ENCODE assay signal across 11 cellular contexts in the genomic region with DNA sequence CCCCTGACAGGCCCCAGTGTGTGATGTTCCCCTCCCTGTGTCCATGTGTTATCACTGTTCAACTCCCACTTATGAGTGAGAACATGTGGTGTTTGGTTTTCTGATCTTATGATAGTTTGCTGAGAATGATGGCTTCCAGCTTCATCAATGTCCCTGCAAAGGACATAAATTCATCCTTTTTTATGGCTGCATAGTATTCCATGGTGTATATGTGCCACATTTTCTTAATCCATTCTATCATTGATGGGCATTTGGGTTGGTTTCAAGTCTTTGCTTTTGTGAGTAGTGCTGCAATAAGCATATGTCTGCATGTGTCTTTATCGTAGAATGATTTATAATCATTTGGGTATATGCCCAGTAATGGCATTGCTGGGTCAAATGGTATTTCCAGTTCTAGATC. TPM values are rescaled to one million over a fixed set of nuclear protein-coding genes. Genes with fewer than 3 reads are reported as not detected.
DNase-seq lines count a peak whose midpoint lies in the region; ATAC-seq, FAIRE-seq and TF ChIP-seq lines count a peak whose summit lies in the region.
"Not testable (repeated sequence)": the region's sequence is repeated elsewhere in the genome, so short reads cannot be mapped to it uniquely, and the experiment has no call there.
"Had no signal": no experiment of that assay in that cellular context is flagged by ENCODE, and none has a peak within 500 bp of the region (broad histone marks: within the 10 kb centered on the region; RNA-seq: fewer than 3 reads in every experiment).

No MANE protein-coding gene starts in this region.

- 7% methylated on average over 1 of the region's 1 CpG for WGBS in K562 (ENCODE audit: insufficient coverage, low coverage, missing lambda C conversion rate)

- BruUV-seq in K562 (replicated peaks; lab: Mats Ljungman, UMichigan) = not testable (repeated sequence)

- not testable (repeated sequence) for H3K27ac ChIP-seq in HEK293 (ENCODE audit: extremely low read depth, low read depth, low read length); K562 (ENCODE audit: extremely low read depth, low read depth, low read length)

- intact Hi-C loops in K562 (cut with micrococcal nuclease) = not testable (repeated sequence)

- not testable (repeated sequence) for H3K4me1 ChIP-seq in HEK293 (ENCODE audit: control insufficient read depth, insufficient read depth, low read length); K562 (replicated peaks in 1 of 2; ENCODE audit: control insufficient read depth in 2 of 2, insufficient read depth in 2 of 2, low read length in 2 of 2)

- not testable (repeated sequence) for H4K20me1 ChIP-seq in K562 (replicated peaks; ENCODE audit: control insufficient read depth, insufficient read depth, low read length)

- not testable (repeated sequence) for TF ChIP-seq POLR2A in K562 (conservative IDR thresholded peaks at IDR 0.05)

- DNase-seq in K562 (ENCODE audit: extremely low read depth in 1 of 4, low spot score in 3 of 4) = not testable (repeated sequence)

- not testable (repeated sequence) for H3K9me3 ChIP-seq in HEK293 (ENCODE audit: control insufficient read depth, insufficient read depth, low read depth, low read length); K562 (replicated peaks; ENCODE audit: control insufficient read depth, insufficient read depth, low read depth, low read length)

- not testable (repeated sequence) for H3K4me2 ChIP-seq in K562 (ENCODE audit: insufficient read depth, low read length)

- not testable (repeated sequence) for TF ChIP-seq RAD21 in K562 (CRISPR knock-in tag; conservative IDR thresholded peaks at IDR 0.05 in 1 of 2, IDR thresholded peaks at IDR 0.05 in 1 of 2)

- not testable (repeated sequence) for H3K9ac ChIP-seq in K562 (ENCODE audit: insufficient read depth in 1 of 2, low read depth in 2 of 2, low read length in 2 of 2)

- not testable (repeated sequence) for H3K79me2 ChIP-seq in K562 (ENCODE audit: control insufficient read depth, insufficient read depth, low read length)

- CTCF ChIA-PET in HEK293 (lab: Yijun Ruan, JAX); K562 (lab: Yijun Ruan, JAX; ENCODE audit: low intra/inter-chr PET ratio): not testable (repeated sequence)

- not testable (repeated sequence) for H3K4me3 ChIP-seq in HEK293 (ENCODE audit: low read depth, low read length); K562

- in situ Hi-C loops in K562 (cut with MboI) = not testable (repeated sequence)

- not testable (repeated sequence) for H3K36me3 ChIP-seq in HEK293 (ENCODE audit: control insufficient read depth in 2 of 2, insufficient read depth in 1 of 2, low read length in 2 of 2); K562 (ENCODE audit: control insufficient read depth, insufficient read depth, low read length)

- TF ChIP-seq EP300 in K562 (IDR thresholded peaks at IDR 0.05; ENCODE audit: low read length) = not testable (repeated sequence)

- ATAC-seq in K562 = not testable (repeated sequence)

- not testable (repeated sequence) for TF ChIP-seq CTCF in HEK293 (tag by site-specific recombination; IDR thresholded peaks at IDR 0.05); K562 (IDR thresholded peaks at IDR 0.05 in 2 of 3, conservative IDR thresholded peaks at IDR 0.05 in 1 of 3; ENCODE audit: insufficient read depth in 2 of 3, low read depth in 1 of 3, low read length in 3 of 3)

- H2AFZ ChIP-seq in K562 (ENCODE audit: low read depth, low read length) = not testable (repeated sequence)

- FAIRE-seq in K562 (lab: Jason Lieb, UNC) = not testable (repeated sequence)

- POLR2A ChIA-PET in HEK293 (lab: Yijun Ruan, JAX); K562 (lab: Yijun Ruan, JAX): not testable (repeated sequence)

- not testable (repeated sequence) for H3K27me3 ChIP-seq in K562 (ENCODE audit: control insufficient read depth in 2 of 2, insufficient read depth in 2 of 2, low read length in 2 of 2)

- H3K9me1 ChIP-seq in K562 (ENCODE audit: control insufficient read depth, insufficient read depth, low read length) = not testable (repeated sequence)

TF ChIP-seq in HEK293, 187 proteins besides CTCF, POLR2A, EP300 and RAD21:
- TF ChIP-seq ZNF146 (tag by site-specific recombination; IDR thresholded peaks at IDR 0.05) = peak; percentile 66; the same call in 1 of the 2 replicates

TF ChIP-seq in K562, 482 proteins besides CTCF, POLR2A, EP300 and RAD21:
- peak; percentile 65 for TF ChIP-seq ZNF146 (CRISPR knock-in tag; IDR thresholded peaks at IDR 0.05; ENCODE audit: unreplicated experiment)

RNA-seq across cellular contexts. Expression of a gene that starts 35.3 kb away (rescaled TPM):
- not detected in 2 replicates for total RNA-seq in K562 (2011; cell fraction: chromatin; rRNA removed; ENCODE audit: low replicate concordance)
- not detected in 2 replicates for total RNA-seq in K562 (2011; cell fraction: nucleolus; rRNA removed)
- total RNA-seq in K562 (2011; cell fraction: nucleoplasm; rRNA removed) = not detected in 2 replicates
- total RNA-seq in K562 (2014; rRNA removed) (not detected in 2 replicates), K562 (2014; rRNA removed; fragmentation: Illumina TruSeq; extraction: Trizol) (not detected in 2 replicates), K562 (2015; rRNA removed; fragmentation: Illumina TruSeq; extraction: Trizol) (not detected in 2 replicates), K562 (2021) (0.09 TPM in 1 of 2 replicates, not detected in the other)
- polyA plus RNA-seq in K562 (2011; rRNA removed) (not detected in 2 replicates), K562 (2014; fragmentation: Illumina TruSeq; extraction: Trizol) (not detected in 2 replicates), K562 (2014; fragmentation: Nextera tagmentation; extraction: Ambion mirVana) (not detected), K562 (2014; rRNA removed) (not detected in 2 replicates)
- polyA plus RNA-seq in K562 (2011; cell fraction: cytosol; rRNA removed) = not detected in 2 replicates
- polyA plus RNA-seq in K562 (2011; cell fraction: nucleus; rRNA removed) = not detected in 2 replicates
- polyA plus RNA-seq in K562 (2012) = not detected in 2 replicates
- polyA minus RNA-seq in K562 (2011; rRNA and poly(A)+ RNA removed) = not detected in 2 replicates
- polyA minus RNA-seq in K562 (2011; cell fraction: cytosol; rRNA and poly(A)+ RNA removed) = not detected in 2 replicates
- not detected in 2 replicates for polyA minus RNA-seq in K562 (2011; cell fraction: nucleus; rRNA and poly(A)+ RNA removed)
- total RNA-seq: A172; Caco-2; Calu3; CD4-positive, alpha-beta T cell; CD4-positive, CD25-positive, alpha-beta regulatory T cell; CD8-positive, alpha-beta T cell; Daoy had no signal
- polyA plus RNA-seq: CD4-positive, alpha-beta memory T cell; CD4-positive, CD25-positive, alpha-beta regulatory T cell; CD8-positive, alpha-beta memory T cell had no signal

RNA-seq across cellular contexts. Expression of a gene that starts 48.3 kb away (rescaled TPM):
- total RNA-seq in K562 (2011; cell fraction: chromatin; rRNA removed; ENCODE audit: low replicate concordance) = not detected in 2 replicates
- total RNA-seq in K562 (2011; cell fraction: nucleolus; rRNA removed) = not detected in 2 replicates
- 0.15 TPM in 1 of 2 replicates, not detected in the other for total RNA-seq in K562 (2011; cell fraction: nucleoplasm; rRNA removed)
- total RNA-seq in K562 (2014; rRNA removed) (not detected in 2 replicates), K562 (2014; rRNA removed; fragmentation: Illumina TruSeq; extraction: Trizol) (0.04 TPM in 1 of 2 replicates, not detected in the other), K562 (2015; rRNA removed; fragmentation: Illumina TruSeq; extraction: Trizol) (not detected in 2 replicates), K562 (2021) (0.09 and 0.20 TPM in 2 replicates)
- polyA plus RNA-seq in K562 (2011; rRNA removed) (0.08 and 0.13 TPM in 2 replicates), K562 (2014; fragmentation: Illumina TruSeq; extraction: Trizol) (0.08 and 0.09 TPM in 2 replicates), K562 (2014; fragmentation: Nextera tagmentation; extraction: Ambion mirVana) (under 1 TPM; 0.01 to 0.06 TPM), K562 (2014; rRNA removed) (0.04 TPM in 1 of 2 replicates, not detected in the other)
- 0.01 and 0.12 TPM in 2 replicates for polyA plus RNA-seq in K562 (2011; cell fraction: cytosol; rRNA removed)
- polyA plus RNA-seq in K562 (2011; cell fraction: nucleus; rRNA removed) = not detected in 2 replicates
- 0.04 and 0.05 TPM in 2 replicates for polyA plus RNA-seq in K562 (2012)
- not detected in 2 replicates for polyA minus RNA-seq in K562 (2011; rRNA and poly(A)+ RNA removed)
- not detected in 2 replicates for polyA minus RNA-seq in K562 (2011; cell fraction: cytosol; rRNA and poly(A)+ RNA removed)
- not detected in 2 replicates for polyA minus RNA-seq in K562 (2011; cell fraction: nucleus; rRNA and poly(A)+ RNA removed)
